25 cellular contexts compared by ENCODE assay signal in genomic region chr3:24490151-24490550, GRCh38. TPM values are rescaled to one million over a fixed set of nuclear protein-coding genes. Genes with fewer than 3 reads are reported as not detected.
DNase-seq lines count a peak whose midpoint lies in the region; ATAC-seq and TF ChIP-seq lines count a peak whose summit lies in the region.
"Had no signal": no experiment of that assay in that cellular context is flagged by ENCODE, and none has a peak within 500 bp of the region (broad histone marks: within the 10 kb centered on the region; RNA-seq: fewer than 3 reads in every experiment).

No MANE protein-coding gene starts in this region.

- H3K4me1 ChIP-seq in subcutaneous abdominal adipose tissue (ENCODE audit: control insufficient read depth in 5 of 5, insufficient read depth in 5 of 5, low read length in 5 of 5) (peaks cover 2 to 66% (median 62%) of the 10 kb centered on the region in 5 donors), testis (no peaks in the 10 kb centered on the region)

- no peak for TF ChIP-seq POLR2A in testis (IDR thresholded peaks at IDR 0.05)

- WGBS in testis, 2 donors: 73 to 78% methylated on average over 2 of the region's 2 CpGs

- peak overlapping the region; percentile 93 for H3K27ac ChIP-seq in subcutaneous abdominal adipose tissue (ENCODE audit: low read depth, low read length)
- no peak overlapping the region for H3K27ac ChIP-seq in testis
- H3K27ac ChIP-seq: upper lobe of left lung had no signal

- H3K9me3 ChIP-seq in subcutaneous abdominal adipose tissue (ENCODE audit: control insufficient read depth in 5 of 5, low read length in 5 of 5) (no peaks in the 10 kb centered on the region), testis (no peaks in the 10 kb centered on the region)
- H3K9me3 ChIP-seq: upper lobe of left lung had no signal

- H3K27me3 ChIP-seq in subcutaneous abdominal adipose tissue (ENCODE audit: control insufficient read depth in 5 of 5, insufficient read depth in 4 of 5, low read length in 5 of 5): no peaks in the 10 kb centered on the region
- no peaks in the 10 kb centered on the region for H3K27me3 ChIP-seq in testis
- H3K27me3 ChIP-seq: upper lobe of left lung had no signal

- peaks cover 0 to 6% (median 1%) of the 10 kb centered on the region in 6 donors for H3K9me3 Mint-ChIP-seq in immature natural killer cell
- H3K9me3 Mint-ChIP-seq: activated naive CD4-positive, alpha-beta T cell treated with anti-CD3 and anti-CD28 coated beads, Interleukin-2, amount 10 ng/mL, durations not matched to agents 7 days and 5 days; CD8-positive, alpha-beta T cell; memory B cell had no signal

- H3K27me3 Mint-ChIP-seq in immature natural killer cell (ENCODE audit: low read depth in 3 of 3): peaks cover 0 to 17% (median 5%) of the 10 kb centered on the region in 3 donors

- H3K27ac Mint-ChIP-seq in immature natural killer cell: no peak overlapping the region
- H3K27ac Mint-ChIP-seq: activated naive CD4-positive, alpha-beta T cell treated with anti-CD3 and anti-CD28 coated beads, Interleukin-2, amount 10 ng/mL, durations not matched to agents 7 days and 5 days; CD8-positive, alpha-beta T cell; memory B cell; naive thymus-derived CD8-positive, alpha-beta T cell had no signal

- ATAC-seq in left lobe of liver: peak; percentile 27
- ATAC-seq: CD8-positive, alpha-beta T cell; naive thymus-derived CD8-positive, alpha-beta T cell had no signal

- no peaks in the 10 kb centered on the region for H3K36me3 Mint-ChIP-seq in immature natural killer cell
- H3K36me3 Mint-ChIP-seq: activated naive CD4-positive, alpha-beta T cell treated with anti-CD3 and anti-CD28 coated beads, Interleukin-2, amount 10 ng/mL, durations not matched to agents 7 days and 5 days; CD8-positive, alpha-beta T cell; memory B cell; naive thymus-derived CD8-positive, alpha-beta T cell had no signal

- H3K36me3 ChIP-seq in subcutaneous abdominal adipose tissue (ENCODE audit: control insufficient read depth in 5 of 5, insufficient read depth in 5 of 5, low read length in 5 of 5) (no peaks in the 10 kb centered on the region), testis (ENCODE audit: low read depth, missing control alignments) (no peaks in the 10 kb centered on the region)
- H3K36me3 ChIP-seq: upper lobe of left lung had no signal

- no peak overlapping the region for H3K4me3 ChIP-seq in choroid plexus epithelial cell (ENCODE audit: low read depth, low read length)
- H3K4me3 ChIP-seq in subcutaneous abdominal adipose tissue (ENCODE audit: low read depth in 1 of 5, low read length in 5 of 5): no peak overlapping the region
- H3K4me3 ChIP-seq in testis: no peak overlapping the region
- H3K4me3 ChIP-seq: upper lobe of left lung had no signal

- intact Hi-C loops in testis (cut with DNase I; ENCODE audit: low total_unique reads): no loop called here

- no peak overlapping the region for H3K4me3 Mint-ChIP-seq in immature natural killer cell
- H3K4me3 Mint-ChIP-seq: activated naive CD4-positive, alpha-beta T cell treated with anti-CD3 and anti-CD28 coated beads, Interleukin-2, amount 10 ng/mL, durations not matched to agents 7 days and 5 days; CD8-positive, alpha-beta T cell; memory B cell; naive thymus-derived CD8-positive, alpha-beta T cell had no signal

- DNase-seq in NCI-H69 (lab: John Stamatoyannopoulos, UW) (peak; percentile 15), choroid plexus epithelial cell (ENCODE audit: low read depth) (peak; percentile 41), left lobe of liver (ENCODE audit: low spot score) (peak; percentile 78), immature natural killer cell (no peak), testis (no peak), NCI-H1930 (lab: John Stamatoyannopoulos, UW) (no peak)
- DNase-seq: activated CD4-positive, alpha-beta T cell treated with anti-CD3 and anti-CD28 coated beads for 1 hour; activated naive CD4-positive, alpha-beta T cell treated with anti-CD3 and anti-CD28 coated beads, Interleukin-2, amount 10 ng/mL, durations not matched to agents 7 days and 5 days; activated T-cell treated with anti-CD3 and anti-CD28 coated beads, Interleukin-2, amount 50 U/mL, for 48 hours; CD8-positive, alpha-beta T cell; effector CD8-positive, alpha-beta T cell; GDM1; KG1; naive thymus-derived CD8-positive, alpha-beta T cell; NCI-H1048; NCI-H187 treated with DMSO at 0.1 percent for 48 hours; NCI-H226; NK-92 treated with Interleukin-12 subunit alpha and Interleukin-12 subunit beta, amount 100 ng/mL, for 24 hours; stimulated activated CD4-positive, alpha-beta T cell treated with anti-CD3 and anti-CD28 coated beads, Interleukin-2, amount 100 ng/mL, for 24 hours; stimulated activated naive CD4-positive, alpha-beta T cell; T-helper 9 cell had no signal

- TF ChIP-seq CTCF in choroid plexus epithelial cell (conservative IDR thresholded peaks at IDR 0.05; ENCODE audit: low read depth, low read length) (no peak), testis (IDR thresholded peaks at IDR 0.05) (no peak)

- H3K4me1 Mint-ChIP-seq in immature natural killer cell: peaks cover 0 to 1% of the 10 kb centered on the region in 2 donors
- H3K4me1 Mint-ChIP-seq: activated naive CD4-positive, alpha-beta T cell treated with anti-CD3 and anti-CD28 coated beads, Interleukin-2, amount 10 ng/mL, durations not matched to agents 7 days and 5 days had no signal

- H3K9ac ChIP-seq in subcutaneous abdominal adipose tissue (ENCODE audit: low read length in 5 of 5): no peak overlapping the region

RNA-seq across cellular contexts. Expression of gene THRB, which starts 4.5 kb away (rescaled TPM):
- 30.7 TPM for total RNA-seq in left lobe of liver
- not detected for polyA plus RNA-seq in immature natural killer cell
- 1 to 10 TPM; 1.3 to 1.4 TPM for total RNA-seq in testis
- 2.0 TPM for polyA plus RNA-seq in testis (ENCODE audit: insufficient read depth, low read depth, low replicate concordance)
- total RNA-seq: activated CD8-positive, alpha-beta memory T cell treated with anti-CD3 and anti-CD28 coated beads for 36 hours; CD8-positive, alpha-beta T cell; naive thymus-derived CD8-positive, alpha-beta T cell had no signal
- polyA plus RNA-seq: naive thymus-derived CD8-positive, alpha-beta T cell had no signal

Comparison
In these comparisons a context has a peak if more than half of its experiments do, and no peak if none do; other contexts are left out.
1. DNase-seq: peak in NCI-H69 (single experiment), choroid plexus epithelial cell (single experiment) and left lobe of liver (single experiment); none in immature natural killer cell (0 of 3), testis (single experiment) and NCI-H1930 (0 of 2).
2. RNA of gene THRB, which starts 4.5 kb away (total RNA-seq): 30.7 TPM in left lobe of liver (single experiment); 1.3 to 1.4 TPM in testis; every median in the first group is over 10 times any median in the second.